17 cellular contexts compared by ENCODE assay signal in the genomic region with DNA sequence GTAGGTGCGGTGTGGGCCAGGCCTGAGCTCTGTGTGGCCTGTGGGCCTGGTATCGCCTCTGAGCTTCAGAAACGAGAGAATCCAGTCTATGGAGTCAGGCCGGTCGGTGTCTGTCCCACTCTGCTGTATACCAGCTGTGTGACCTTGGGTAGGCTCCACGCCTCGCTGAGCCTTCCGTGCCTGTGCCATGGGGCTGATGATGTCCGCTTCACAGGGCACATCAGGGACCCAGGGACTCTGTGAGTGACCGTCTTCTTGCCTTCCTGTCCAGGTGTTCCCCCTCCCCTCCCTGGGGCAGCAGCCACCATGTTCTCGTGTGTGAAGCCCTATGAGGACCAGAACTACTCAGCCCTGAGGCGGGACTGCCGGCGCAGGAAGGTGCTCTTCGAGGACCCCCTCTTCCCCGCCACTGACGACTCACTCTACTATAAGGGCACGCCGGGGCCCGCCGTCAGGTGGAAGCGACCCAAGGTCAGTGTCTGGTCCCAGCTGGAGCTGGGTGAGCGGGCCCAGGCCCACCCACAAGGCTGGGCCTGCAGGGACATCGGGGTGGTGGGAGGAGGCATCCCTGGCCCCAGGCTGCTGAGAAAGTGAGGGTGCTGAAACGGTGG. TPM values are rescaled to one million over a fixed set of nuclear protein-coding genes. Genes with fewer than 3 reads are reported as not detected.
DNase-seq lines count a peak whose midpoint lies in the region; ATAC-seq and TF ChIP-seq lines count a peak whose summit lies in the region.
"Had no signal": no experiment of that assay in that cellular context is flagged by ENCODE, and none has a peak within 500 bp of the region (broad histone marks: within the 10 kb centered on the region; RNA-seq: fewer than 3 reads in every experiment).

No MANE protein-coding gene starts in this region.

- H3K4me1 ChIP-seq in colonic mucosa (peaks cover 58% of the 10 kb centered on the region), upper lobe of right lung (peaks cover 16% of the 10 kb centered on the region)
- H3K4me1 ChIP-seq: uterus had no signal

- no peak overlapping the region for H3K4me3 Mint-ChIP-seq in activated naive CD8-positive, alpha-beta T cell treated with anti-CD3 and anti-CD28 coated beads, Interleukin-2, amount 10 ng/mL, durations not matched to agents 7 days and 5 days
- H3K4me3 Mint-ChIP-seq in activated naive CD8-positive, alpha-beta T cell treated with anti-CD3 and anti-CD28 coated beads for 36 hours: no peak overlapping the region
- no peak overlapping the region for H3K4me3 Mint-ChIP-seq in naive thymus-derived CD8-positive, alpha-beta T cell
- H3K4me3 Mint-ChIP-seq in effector memory CD8-positive, alpha-beta T cell: no peak overlapping the region
- H3K4me3 Mint-ChIP-seq: activated T-helper 1 cell treated with anti-CD3 and anti-CD28 coated beads, Interleukin-12 subunit alpha, Interleukin-12 subunit beta, Interleukin-2, Interleukin-4 antibody, amounts not matched to agents 30 ng/mL and 10 ng/mL and 1 ng/mL, durations not matched to agents 14 hours and 24 hours and 36 hours; stimulated activated naive B cell treated with anti-CD40 and anti-IgM and Interleukin-4, amounts not matched to agents 10 μg/mL and 1 μg/mL and 100 μg/mL, for 72 hours had no signal

- H3K9me3 Mint-ChIP-seq in activated naive CD8-positive, alpha-beta T cell treated with anti-CD3 and anti-CD28 coated beads, Interleukin-2, amount 10 ng/mL, durations not matched to agents 7 days and 5 days: no peaks in the 10 kb centered on the region
- no peaks in the 10 kb centered on the region for H3K9me3 Mint-ChIP-seq in activated naive CD8-positive, alpha-beta T cell treated with anti-CD3 and anti-CD28 coated beads for 36 hours
- no peaks in the 10 kb centered on the region for H3K9me3 Mint-ChIP-seq in naive thymus-derived CD8-positive, alpha-beta T cell
- no peaks in the 10 kb centered on the region for H3K9me3 Mint-ChIP-seq in effector memory CD8-positive, alpha-beta T cell
- H3K9me3 Mint-ChIP-seq: activated T-helper 1 cell treated with anti-CD3 and anti-CD28 coated beads, Interleukin-12 subunit alpha, Interleukin-12 subunit beta, Interleukin-2, Interleukin-4 antibody, amounts not matched to agents 30 ng/mL and 10 ng/mL and 1 ng/mL, durations not matched to agents 14 hours and 24 hours and 36 hours; stimulated activated naive B cell treated with anti-CD40 and anti-IgM and Interleukin-4, amounts not matched to agents 10 μg/mL and 1 μg/mL and 100 μg/mL, for 72 hours had no signal

- intact Hi-C loops in colonic mucosa (cut with DNase I): no loop called here
- intact Hi-C loops in upper lobe of right lung (cut with DNase I): no loop called here

- TF ChIP-seq CTCF in colonic mucosa (IDR thresholded peaks at IDR 0.05) (no peak), upper lobe of right lung (IDR thresholded peaks at IDR 0.05) (no peak)

- no peak overlapping the region for H3K27ac Mint-ChIP-seq in activated naive CD8-positive, alpha-beta T cell treated with anti-CD3 and anti-CD28 coated beads, Interleukin-2, amount 10 ng/mL, durations not matched to agents 7 days and 5 days
- H3K27ac Mint-ChIP-seq in activated naive CD8-positive, alpha-beta T cell treated with anti-CD3 and anti-CD28 coated beads for 36 hours: no peak overlapping the region
- peak overlapping the region in 6 of 10 donors; percentile 19 to 84 (median 62) for H3K27ac Mint-ChIP-seq in naive thymus-derived CD8-positive, alpha-beta T cell
- H3K27ac Mint-ChIP-seq in effector memory CD8-positive, alpha-beta T cell: no peak overlapping the region
- H3K27ac Mint-ChIP-seq: activated T-helper 1 cell treated with anti-CD3 and anti-CD28 coated beads, Interleukin-12 subunit alpha, Interleukin-12 subunit beta, Interleukin-2, Interleukin-4 antibody, amounts not matched to agents 30 ng/mL and 10 ng/mL and 1 ng/mL, durations not matched to agents 14 hours and 24 hours and 36 hours; stimulated activated naive B cell treated with anti-CD40 and anti-IgM and Interleukin-4, amounts not matched to agents 10 μg/mL and 1 μg/mL and 100 μg/mL, for 72 hours had no signal

- peaks cover 16% of the 10 kb centered on the region for H3K4me1 Mint-ChIP-seq in activated naive CD8-positive, alpha-beta T cell treated with anti-CD3 and anti-CD28 coated beads, Interleukin-2, amount 10 ng/mL, durations not matched to agents 7 days and 5 days
- H3K4me1 Mint-ChIP-seq in activated naive CD8-positive, alpha-beta T cell treated with anti-CD3 and anti-CD28 coated beads for 36 hours: peaks cover 15% of the 10 kb centered on the region
- peaks cover 16 to 40% (median 24%) of the 10 kb centered on the region in 4 donors for H3K4me1 Mint-ChIP-seq in naive thymus-derived CD8-positive, alpha-beta T cell
- H3K4me1 Mint-ChIP-seq in effector memory CD8-positive, alpha-beta T cell (ENCODE audit: low read depth in 2 of 2): peaks cover 0 to 14% of the 10 kb centered on the region in 2 donors

- no peaks in the 10 kb centered on the region for H3K27me3 Mint-ChIP-seq in activated naive CD8-positive, alpha-beta T cell treated with anti-CD3 and anti-CD28 coated beads, Interleukin-2, amount 10 ng/mL, durations not matched to agents 7 days and 5 days
- no peaks in the 10 kb centered on the region for H3K27me3 Mint-ChIP-seq in activated naive CD8-positive, alpha-beta T cell treated with anti-CD3 and anti-CD28 coated beads for 36 hours
- H3K27me3 Mint-ChIP-seq in naive thymus-derived CD8-positive, alpha-beta T cell: no peaks in the 10 kb centered on the region
- H3K27me3 Mint-ChIP-seq in effector memory CD8-positive, alpha-beta T cell: no peaks in the 10 kb centered on the region

- DNase-seq in activated naive CD8-positive, alpha-beta T cell treated with anti-CD3 and anti-CD28 coated beads, Interleukin-2, amount 10 ng/mL, durations not matched to agents 7 days and 5 days: peak; percentile 29
- no peak for DNase-seq in activated naive CD8-positive, alpha-beta T cell treated with anti-CD3 and anti-CD28 coated beads for 36 hours
- DNase-seq in colonic mucosa (no peak), upper lobe of right lung (peak; percentile 40), NCI-H2107 (lab: John Stamatoyannopoulos, UW) (no peak)
- peak in 1 of 10 donors; percentile 43 for DNase-seq in naive thymus-derived CD8-positive, alpha-beta T cell
- DNase-seq in effector memory CD8-positive, alpha-beta T cell: no peak
- DNase-seq: midbrain; NCI-H748 treated with DMSO at 0.1 percent for 48 hours; stimulated activated naive B cell treated with anti-CD40 and anti-IgM and Interleukin-4, amounts not matched to agents 10 μg/mL and 1 μg/mL and 100 μg/mL, for 72 hours had no signal

- H3K27ac ChIP-seq in colonic mucosa: peak overlapping the region; percentile 16
- no peak overlapping the region for H3K27ac ChIP-seq in upper lobe of right lung
- H3K27ac ChIP-seq: ascending aorta, uterus had no signal

- no peaks in the 10 kb centered on the region for H3K27me3 ChIP-seq in colonic mucosa
- H3K27me3 ChIP-seq in upper lobe of right lung: no peaks in the 10 kb centered on the region
- H3K27me3 ChIP-seq: ascending aorta, uterus had no signal

- ATAC-seq in activated naive CD8-positive, alpha-beta T cell treated with anti-CD3 and anti-CD28 coated beads, Interleukin-2, amount 10 ng/mL, durations not matched to agents 7 days and 5 days (ENCODE audit: low read depth): no peak
- ATAC-seq in naive thymus-derived CD8-positive, alpha-beta T cell: no peak
- no peak for ATAC-seq in upper lobe of right lung
- no peak for ATAC-seq in GM21360 (IDR thresholded peaks at IDR 0.05; ENCODE audit: unreplicated experiment)
- no peak for ATAC-seq in effector memory CD8-positive, alpha-beta T cell (replicated peaks)
- ATAC-seq: stimulated activated naive B cell treated with anti-CD40 and anti-IgM and Interleukin-4, amounts not matched to agents 10 μg/mL and 1 μg/mL and 100 μg/mL, for 72 hours had no signal

- peak overlapping the region in 1 of 2 donors; percentile 61 for H3K9ac ChIP-seq in colonic mucosa (ENCODE audit: low read depth in 2 of 2, low read length in 2 of 2)

- H3K9me3 ChIP-seq in colonic mucosa: no peaks in the 10 kb centered on the region
- H3K9me3 ChIP-seq in upper lobe of right lung: no peaks in the 10 kb centered on the region
- H3K9me3 ChIP-seq: ascending aorta, Caco-2, uterus had no signal

- H3K36me3 ChIP-seq in colonic mucosa: no peaks in the 10 kb centered on the region
- H3K36me3 ChIP-seq in upper lobe of right lung: no peaks in the 10 kb centered on the region
- H3K36me3 ChIP-seq: ascending aorta, uterus had no signal

- H3K4me3 ChIP-seq in colonic mucosa: no peak overlapping the region
- no peak overlapping the region for H3K4me3 ChIP-seq in upper lobe of right lung
- H3K4me3 ChIP-seq: ascending aorta, coronary artery, uterus had no signal

- H3K36me3 Mint-ChIP-seq in activated naive CD8-positive, alpha-beta T cell treated with anti-CD3 and anti-CD28 coated beads, Interleukin-2, amount 10 ng/mL, durations not matched to agents 7 days and 5 days: no peaks in the 10 kb centered on the region
- H3K36me3 Mint-ChIP-seq in activated naive CD8-positive, alpha-beta T cell treated with anti-CD3 and anti-CD28 coated beads for 36 hours: no peaks in the 10 kb centered on the region
- H3K36me3 Mint-ChIP-seq in naive thymus-derived CD8-positive, alpha-beta T cell: peaks cover 0 to 3% (median 0%) of the 10 kb centered on the region in 3 donors
- H3K36me3 Mint-ChIP-seq in effector memory CD8-positive, alpha-beta T cell (ENCODE audit: insufficient read depth): no peaks in the 10 kb centered on the region
- H3K36me3 Mint-ChIP-seq: stimulated activated naive B cell treated with anti-CD40 and anti-IgM and Interleukin-4, amounts not matched to agents 10 μg/mL and 1 μg/mL and 100 μg/mL, for 72 hours had no signal

- POLR2A ChIA-PET in activated naive CD8-positive, alpha-beta T cell treated with anti-CD3 and anti-CD28 coated beads, Interleukin-2, amount 10 ng/mL, durations not matched to agents 7 days and 5 days (lab: Charles Lee): no interaction called here
- POLR2A ChIA-PET in naive thymus-derived CD8-positive, alpha-beta T cell (lab: Charles Lee): interaction anchor here (1.0 kb wide), 1 partner anchor 37 kb away, joined by 4 read pairs; no protein-coding TSS in a partner anchor

RNA-seq across cellular contexts. Expression of gene CAPN5, which starts 17.9 kb away (rescaled TPM):
- total RNA-seq in activated naive CD8-positive, alpha-beta T cell treated with anti-CD3 and anti-CD28 coated beads, Interleukin-2, amount 10 ng/mL, durations not matched to agents 7 days and 5 days: 1 to 10 TPM; 2.8 to 3.8 TPM
- total RNA-seq in activated naive CD8-positive, alpha-beta T cell treated with anti-CD3 and anti-CD28 coated beads for 36 hours: 1 to 10 TPM; 2.2 to 2.4 TPM
- 100 to 1,000 TPM; 258 to 267 TPM for total RNA-seq in colonic mucosa
- 1 to 10 TPM; 9.5 to 9.9 TPM for total RNA-seq in naive thymus-derived CD8-positive, alpha-beta T cell
- 10 to 100 TPM in 1 of 3 donors, 1 to 10 TPM in 2; 6.2 to 13.1 (median 7.5) TPM for polyA plus RNA-seq in naive thymus-derived CD8-positive, alpha-beta T cell
- 6.5 TPM for total RNA-seq in upper lobe of right lung

RNA-seq across cellular contexts. Expression of gene OMP, which starts 18.0 kb away (rescaled TPM):
- total RNA-seq in activated naive CD8-positive, alpha-beta T cell treated with anti-CD3 and anti-CD28 coated beads, Interleukin-2, amount 10 ng/mL, durations not matched to agents 7 days and 5 days: not detected
- not detected for total RNA-seq in activated naive CD8-positive, alpha-beta T cell treated with anti-CD3 and anti-CD28 coated beads for 36 hours
- 10 to 100 TPM in 1 of 2 donors, 1 to 10 TPM in 1; 7.5 to 16.8 TPM for total RNA-seq in colonic mucosa
- total RNA-seq in naive thymus-derived CD8-positive, alpha-beta T cell: 1 to 10 TPM in 1 of 2 experiments, not detected in 1; 1.1 TPM
- not detected for polyA plus RNA-seq in naive thymus-derived CD8-positive, alpha-beta T cell
- total RNA-seq in upper lobe of right lung: not detected
- total RNA-seq: activated T-helper 1 cell treated with anti-CD3 and anti-CD28 coated beads, Interleukin-12 subunit alpha, Interleukin-12 subunit beta, Interleukin-2, Interleukin-4 antibody, amounts not matched to agents 30 ng/mL and 10 ng/mL and 1 ng/mL, durations not matched to agents 14 hours and 24 hours and 36 hours; ascending aorta; omental fat pad had no signal

RNA-seq across cellular contexts. Expression of gene MYO7A, which starts 43.4 kb away (rescaled TPM):
- total RNA-seq in activated naive CD8-positive, alpha-beta T cell treated with anti-CD3 and anti-CD28 coated beads, Interleukin-2, amount 10 ng/mL, durations not matched to agents 7 days and 5 days: under 1 TPM; 0.22 to 0.37 TPM
- under 1 TPM; 0.06 to 0.16 TPM for total RNA-seq in activated naive CD8-positive, alpha-beta T cell treated with anti-CD3 and anti-CD28 coated beads for 36 hours
- 1 to 10 TPM; 3.8 to 4.1 TPM for total RNA-seq in colonic mucosa
- under 1 TPM; 0.18 to 0.30 TPM for total RNA-seq in naive thymus-derived CD8-positive, alpha-beta T cell
- not detected for polyA plus RNA-seq in naive thymus-derived CD8-positive, alpha-beta T cell
- total RNA-seq in upper lobe of right lung: 3.6 TPM

RNA-seq across cellular contexts. Expression of gene B3GNT6, which starts 50.5 kb away (rescaled TPM):
- total RNA-seq in activated naive CD8-positive, alpha-beta T cell treated with anti-CD3 and anti-CD28 coated beads, Interleukin-2, amount 10 ng/mL, durations not matched to agents 7 days and 5 days: not detected
- total RNA-seq in activated naive CD8-positive, alpha-beta T cell treated with anti-CD3 and anti-CD28 coated beads for 36 hours: not detected
- total RNA-seq in colonic mucosa: 100 to 1,000 TPM in 1 of 2 donors, 10 to 100 TPM in 1; 83.1 to 107 TPM
- not detected for total RNA-seq in naive thymus-derived CD8-positive, alpha-beta T cell
- not detected for polyA plus RNA-seq in naive thymus-derived CD8-positive, alpha-beta T cell
- total RNA-seq in upper lobe of right lung: not detected
- total RNA-seq: activated T-helper 1 cell treated with anti-CD3 and anti-CD28 coated beads, Interleukin-12 subunit alpha, Interleukin-12 subunit beta, Interleukin-2, Interleukin-4 antibody, amounts not matched to agents 30 ng/mL and 10 ng/mL and 1 ng/mL, durations not matched to agents 14 hours and 24 hours and 36 hours; ascending aorta; Caco-2; omental fat pad had no signal

Comparison
In these comparisons a context has a peak if more than half of its experiments do, and no peak if none do; other contexts are left out.
1. DNase-seq: peak in activated naive CD8-positive, alpha-beta T cell treated with anti-CD3 and anti-CD28 coated beads, Interleukin-2, amount 10 ng/mL, durations not matched to agents 7 days and 5 days (single experiment) and upper lobe of right lung (single experiment); none in activated naive CD8-positive, alpha-beta T cell treated with anti-CD3 and anti-CD28 coated beads for 36 hours (single experiment), colonic mucosa (single experiment), NCI-H2107 (single experiment) and effector memory CD8-positive, alpha-beta T cell (0 of 3).
2. H3K27ac Mint-ChIP-seq: peak in naive thymus-derived CD8-positive, alpha-beta T cell (6 of 10); none in activated naive CD8-positive, alpha-beta T cell treated with anti-CD3 and anti-CD28 coated beads, Interleukin-2, amount 10 ng/mL, durations not matched to agents 7 days and 5 days (single experiment), activated naive CD8-positive, alpha-beta T cell treated with anti-CD3 and anti-CD28 coated beads for 36 hours (single experiment) and effector memory CD8-positive, alpha-beta T cell (0 of 2).
3. RNA of gene CAPN5, which starts 17.9 kb away (total RNA-seq): 258 to 267 TPM in colonic mucosa; 9.5 to 9.9 TPM in naive thymus-derived CD8-positive, alpha-beta T cell, 6.5 TPM in upper lobe of right lung (single experiment), 2.8 to 3.8 TPM in activated naive CD8-positive, alpha-beta T cell treated with anti-CD3 and anti-CD28 coated beads, Interleukin-2, amount 10 ng/mL, durations not matched to agents 7 days and 5 days and 2.2 to 2.4 TPM in activated naive CD8-positive, alpha-beta T cell treated with anti-CD3 and anti-CD28 coated beads for 36 hours; every median in the first group is over 10 times any median in the second.